Comparison of ENCODE assay signal across 25 cellular contexts in the genomic region with DNA sequence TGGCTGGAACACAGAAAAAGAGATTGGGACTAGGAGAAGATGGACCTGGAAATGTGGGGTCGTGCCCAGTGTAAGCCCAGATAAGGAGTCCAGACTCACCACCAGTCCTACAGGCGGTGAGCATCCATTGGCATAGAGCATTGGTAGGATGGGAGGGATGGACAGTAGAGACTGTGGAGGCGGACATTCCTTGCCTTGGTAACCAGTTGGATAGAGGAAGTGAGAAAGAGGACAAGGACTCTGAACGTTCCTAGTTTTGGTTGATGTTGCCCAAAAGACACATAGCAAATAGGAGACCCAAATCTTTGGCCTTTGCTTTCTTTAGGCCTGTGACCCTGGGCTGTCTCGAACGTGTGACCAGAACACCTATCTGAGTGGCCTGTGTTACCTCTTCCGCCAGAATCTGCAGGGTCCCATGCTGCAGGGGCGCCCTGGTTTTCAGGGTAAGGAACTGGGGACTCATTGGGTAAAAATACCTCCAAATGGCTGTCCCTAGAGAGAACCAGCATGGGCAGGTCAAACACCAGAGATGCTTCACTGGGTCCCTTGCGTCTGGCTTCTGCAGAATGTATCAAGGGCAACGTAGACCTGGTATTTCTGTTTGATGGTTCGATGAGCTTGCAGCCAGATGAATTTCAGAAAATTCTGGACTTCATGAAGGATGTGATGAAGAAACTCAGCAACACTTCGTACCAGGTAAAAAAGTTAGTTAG. TPM values are rescaled to one million over a fixed set of nuclear protein-coding genes. Genes with fewer than 3 reads are reported as not detected.
DNase-seq lines count a peak whose midpoint lies in the region; ATAC-seq and TF ChIP-seq lines count a peak whose summit lies in the region.
"Had no signal": no experiment of that assay in that cellular context is flagged by ENCODE, and none has a peak within 500 bp of the region (broad histone marks: within the 10 kb centered on the region; RNA-seq: fewer than 3 reads in every experiment).

No MANE protein-coding gene starts in this region.

- no peaks in the 10 kb centered on the region for H3K27me3 Mint-ChIP-seq in activated CD4-positive, alpha-beta T cell treated with anti-CD3 and anti-CD28 coated beads for 36 hours
- peaks cover 0 to 1% of the 10 kb centered on the region in 2 donors for H3K27me3 Mint-ChIP-seq in CD8-positive, alpha-beta memory T cell
- H3K27me3 Mint-ChIP-seq in activated B cell treated with CpG ODN at 0.5 μM for 24 hours (no peaks in the 10 kb centered on the region), natural killer cell (ENCODE audit: low read depth in 2 of 2) (no peaks in the 10 kb centered on the region)
- H3K27me3 Mint-ChIP-seq: progenitor cell of endocrine pancreas had no signal

- no peaks in the 10 kb centered on the region for H3K9me3 Mint-ChIP-seq in activated CD4-positive, alpha-beta T cell treated with anti-CD3 and anti-CD28 coated beads for 36 hours (ENCODE audit: low read depth)
- H3K9me3 Mint-ChIP-seq in CD8-positive, alpha-beta memory T cell = no peaks in the 10 kb centered on the region
- no peaks in the 10 kb centered on the region for H3K9me3 Mint-ChIP-seq in activated B cell treated with CpG ODN at 0.5 μM for 24 hours
- H3K9me3 Mint-ChIP-seq in natural killer cell = no peaks in the 10 kb centered on the region
- H3K9me3 Mint-ChIP-seq: GM23338, nephron progenitor cell, WTC11 had no signal

- CTCF ChIA-PET in activated CD4-positive, alpha-beta T cell treated with anti-CD3 and anti-CD28 coated beads for 36 hours (lab: Charles Lee) = interaction anchor here (1.5 kb wide), 1 partner anchor 29 kb away, joined by 7 read pairs; no protein-coding TSS in a partner anchor
- CTCF ChIA-PET in CD8-positive, alpha-beta memory T cell (lab: Charles Lee) = interaction anchor here (1.3 to 3.4 kb wide), 2 partner anchors 29 to 49 kb away, joined by 5 to 27 read pairs; a partner anchor contains a TSS
- CTCF ChIA-PET in activated B cell treated with CpG ODN at 0.5 μM for 24 hours (lab: Charles Lee) = interaction anchor here (0.7 to 2.5 kb wide), 2 partner anchors 29 to 766 kb away, joined by 3 to 8 read pairs; no protein-coding TSS in a partner anchor

- no peak for DNase-seq in activated CD4-positive, alpha-beta T cell treated with anti-CD3 and anti-CD28 coated beads for 36 hours
- no peak for DNase-seq in activated CD4-positive, alpha-beta T cell treated with anti-CD3 and anti-CD28 coated beads for 1 hour
- no peak for DNase-seq in CD8-positive, alpha-beta memory T cell
- DNase-seq in activated B cell treated with CpG ODN at 0.5 μM for 24 hours (no peak), natural killer cell (no peak), psoas muscle (no peak), kidney tubule cell (ENCODE audit: low spot score) (no peak), cerebellar cortex (ENCODE audit: low spot score) (no peak)
- DNase-seq: C1 segment of cervical spinal cord; DMS79 treated with DMSO at 0.1 percent for 48 hours; foreskin fibroblast; hypothalamus; kidney glomerular epithelial cell; mesenchymal stem cell; MG63; NCI-H187; NCI-H510A; nephron progenitor cell; small intestine; stimulated activated CD4-positive, alpha-beta T cell treated with anti-CD3 and anti-CD28 coated beads, Interleukin-4, amount 100 ng/mL, for 24 hours had no signal

- WGBS in psoas muscle, 3 donors = 86 to 89% (median 87%) methylated on average over 12 of the region's 12 CpGs

- intact Hi-C loops in activated CD4-positive, alpha-beta T cell treated with anti-CD3 and anti-CD28 coated beads for 36 hours (cut with DNase I, micrococcal nuclease) = no loop called here
- intact Hi-C loops in activated B cell treated with CpG ODN at 0.5 μM for 24 hours (cut with micrococcal nuclease) = no loop called here
- intact Hi-C loops in natural killer cell (cut with micrococcal nuclease) = no loop called here
- intact Hi-C loops in psoas muscle (cut with DNase I) = no loop called here

- POLR2A ChIA-PET in activated CD4-positive, alpha-beta T cell treated with anti-CD3 and anti-CD28 coated beads for 36 hours (lab: Charles Lee) = no interaction called here
- POLR2A ChIA-PET in CD8-positive, alpha-beta memory T cell (lab: Charles Lee) = interaction anchor here (0.7 to 1.2 kb wide), 5 partner anchors 10 to 774 kb away, joined by 3 to 16 read pairs (median 7); no protein-coding TSS in a partner anchor
- POLR2A ChIA-PET in activated B cell treated with CpG ODN at 0.5 μM for 24 hours (lab: Charles Lee) = interaction anchor here (0.6 to 2.6 kb wide), 13 partner anchors 9 to 180 kb away, joined by 3 to 12 read pairs (median 4); a partner anchor contains a TSS

- no peak overlapping the region for H3K27ac ChIP-seq in CD8-positive, alpha-beta memory T cell (ENCODE audit: low read depth, low read length)
- H3K27ac ChIP-seq in psoas muscle = no peak overlapping the region
- H3K27ac ChIP-seq: suprapubic skin had no signal

- peaks cover 57% of the 10 kb centered on the region for H3K36me3 ChIP-seq in CD8-positive, alpha-beta memory T cell (ENCODE audit: insufficient read depth, low read length)
- H3K36me3 ChIP-seq in psoas muscle (ENCODE audit: insufficient read depth in 1 of 2, low read depth in 1 of 2) = no peaks in the 10 kb centered on the region
- H3K36me3 ChIP-seq: MG63, suprapubic skin had no signal

- no peaks in the 10 kb centered on the region for H3K9me3 ChIP-seq in CD8-positive, alpha-beta memory T cell (ENCODE audit: low read length)
- no peaks in the 10 kb centered on the region for H3K9me3 ChIP-seq in psoas muscle
- H3K9me3 ChIP-seq: MG63, suprapubic skin had no signal

- H3K4me3 ChIP-seq in CD8-positive, alpha-beta memory T cell (ENCODE audit: low read length) = no peak overlapping the region
- no peak overlapping the region for H3K4me3 ChIP-seq in psoas muscle
- H3K4me3 ChIP-seq: GM23338, MG63, suprapubic skin had no signal

- H3K4me3 Mint-ChIP-seq in activated CD4-positive, alpha-beta T cell treated with anti-CD3 and anti-CD28 coated beads for 36 hours = no peak overlapping the region
- H3K4me3 Mint-ChIP-seq in CD8-positive, alpha-beta memory T cell = peak overlapping the region in 5 of 7 donors; percentile 2 to 50 (median 32)
- H3K4me3 Mint-ChIP-seq in activated B cell treated with CpG ODN at 0.5 μM for 24 hours = peak overlapping the region; percentile 12
- H3K4me3 Mint-ChIP-seq in natural killer cell = peak overlapping the region; percentile 17
- H3K4me3 Mint-ChIP-seq: brain, GM23338, nephron progenitor cell, WTC11 had no signal

- ATAC-seq in activated CD4-positive, alpha-beta T cell treated with anti-CD3 and anti-CD28 coated beads for 36 hours = no peak
- ATAC-seq in activated B cell treated with CpG ODN at 0.5 μM for 24 hours (ENCODE audit: low read depth) (peak; percentile 61), natural killer cell (no peak), psoas muscle (no peak)
- ATAC-seq: GM23338, WTC11 had no signal

- TF ChIP-seq CTCF in activated B cell treated with CpG ODN at 0.5 μM for 24 hours (IDR thresholded peaks at IDR 0.05) (no peak), natural killer cell (IDR thresholded peaks at IDR 0.05) (no peak), psoas muscle (IDR thresholded peaks at IDR 0.05) (no peak)

- peaks cover 77% of the 10 kb centered on the region for H3K36me3 Mint-ChIP-seq in activated CD4-positive, alpha-beta T cell treated with anti-CD3 and anti-CD28 coated beads for 36 hours (ENCODE audit: low read depth)
- H3K36me3 Mint-ChIP-seq in CD8-positive, alpha-beta memory T cell = peaks cover 6 to 91% (median 25%) of the 10 kb centered on the region in 3 donors
- peaks cover 67% of the 10 kb centered on the region for H3K36me3 Mint-ChIP-seq in activated B cell treated with CpG ODN at 0.5 μM for 24 hours (ENCODE audit: low read depth)
- H3K36me3 Mint-ChIP-seq in natural killer cell = peaks cover 21% of the 10 kb centered on the region
- H3K36me3 Mint-ChIP-seq: brain, WTC11 had no signal

- peaks cover 55% of the 10 kb centered on the region for H3K4me1 Mint-ChIP-seq in activated CD4-positive, alpha-beta T cell treated with anti-CD3 and anti-CD28 coated beads for 36 hours
- peaks cover 55 to 82% (median 77%) of the 10 kb centered on the region in 3 donors for H3K4me1 Mint-ChIP-seq in CD8-positive, alpha-beta memory T cell
- H3K4me1 Mint-ChIP-seq in activated B cell treated with CpG ODN at 0.5 μM for 24 hours (peaks cover 39% of the 10 kb centered on the region), natural killer cell (peaks cover 44 to 72% of the 10 kb centered on the region in 2 donors)
- H3K4me1 Mint-ChIP-seq: brain, GM23338, nephron progenitor cell, WTC11 had no signal

- H3K27me3 ChIP-seq in CD8-positive, alpha-beta memory T cell (ENCODE audit: insufficient read depth, low read length, poor library complexity, severe bottlenecking) = no peaks in the 10 kb centered on the region
- peaks cover 0 to 8% (median 5%) of the 10 kb centered on the region in 3 donors for H3K27me3 ChIP-seq in psoas muscle (ENCODE audit: insufficient read depth in 3 of 3, low read length in 2 of 3)
- H3K27me3 ChIP-seq: MG63 had no signal

- peak overlapping the region; percentile 78 for H3K27ac Mint-ChIP-seq in activated CD4-positive, alpha-beta T cell treated with anti-CD3 and anti-CD28 coated beads for 36 hours
- H3K27ac Mint-ChIP-seq in CD8-positive, alpha-beta memory T cell = peak overlapping the region; percentile 47 to 89 (median 84)
- H3K27ac Mint-ChIP-seq in activated B cell treated with CpG ODN at 0.5 μM for 24 hours (peak overlapping the region; percentile 50), natural killer cell (peak overlapping the region; percentile 89 to 95)
- H3K27ac Mint-ChIP-seq: brain, GM23338, nephron progenitor cell, progenitor cell of endocrine pancreas, WTC11 had no signal

- H3K4me1 ChIP-seq in CD8-positive, alpha-beta memory T cell (ENCODE audit: insufficient read depth, low read length) = peaks cover 69% of the 10 kb centered on the region
- H3K4me1 ChIP-seq in psoas muscle = no peaks in the 10 kb centered on the region
- H3K4me1 ChIP-seq: suprapubic skin had no signal

RNA-seq across cellular contexts. Expression of a gene that starts 6.4 kb away (rescaled TPM):
- 100 to 1,000 TPM; 210 to 222 TPM for total RNA-seq in activated CD4-positive, alpha-beta T cell treated with anti-CD3 and anti-CD28 coated beads for 36 hours
- 100 to 1,000 TPM; 333 to 363 TPM for total RNA-seq in CD8-positive, alpha-beta memory T cell
- 256 TPM for polyA plus RNA-seq in CD8-positive, alpha-beta memory T cell
- total RNA-seq in activated B cell treated with CpG ODN at 0.5 μM for 24 hours (216 and 240 TPM in 2 replicates), natural killer cell (1,000 to 10,000 TPM; 1,131 to 1,260 (median 1,176) TPM), psoas muscle (1 to 10 TPM; 1.1 to 3.0 (median 2.3) TPM)
- polyA plus RNA-seq in psoas muscle = under 1 TPM; 0.21 to 0.29 (median 0.27) TPM

RNA-seq across cellular contexts. Expression of a gene that starts 33.2 kb away (rescaled TPM):
- 10 to 100 TPM; 37.8 to 56.0 TPM for total RNA-seq in activated CD4-positive, alpha-beta T cell treated with anti-CD3 and anti-CD28 coated beads for 36 hours
- total RNA-seq in CD8-positive, alpha-beta memory T cell = 10 to 100 TPM; 68.2 to 71.0 TPM
- polyA plus RNA-seq in CD8-positive, alpha-beta memory T cell = 59.0 TPM
- total RNA-seq in activated B cell treated with CpG ODN at 0.5 μM for 24 hours (79.1 and 80.0 TPM in 2 replicates), natural killer cell (10 to 100 TPM; 25.5 to 37.6 (median 35.0) TPM), psoas muscle (10 to 100 TPM; 25.4 to 61.4 (median 46.9) TPM)
- polyA plus RNA-seq in psoas muscle = 10 to 100 TPM; 39.0 to 96.7 (median 63.8) TPM

RNA-seq across cellular contexts. Expression of a gene that starts 47.4 kb away (rescaled TPM):
- total RNA-seq in activated CD4-positive, alpha-beta T cell treated with anti-CD3 and anti-CD28 coated beads for 36 hours = 10 to 100 TPM in 1 of 2 experiments, 1 to 10 TPM in 1; 8.9 to 11.1 TPM
- 10 to 100 TPM; 13.5 to 15.1 TPM for total RNA-seq in CD8-positive, alpha-beta memory T cell
- 2.5 TPM for polyA plus RNA-seq in CD8-positive, alpha-beta memory T cell
- total RNA-seq in activated B cell treated with CpG ODN at 0.5 μM for 24 hours = 29.2 and 30.7 TPM in 2 replicates
- 1 to 10 TPM; 3.3 to 7.2 (median 5.6) TPM for total RNA-seq in natural killer cell
- total RNA-seq in psoas muscle = 10 to 100 TPM; 54.5 to 67.2 (median 60.2) TPM
- polyA plus RNA-seq in psoas muscle = 100 to 1,000 TPM in 1 of 3 donors, 10 to 100 TPM in 2; 49.0 to 125 (median 91.2) TPM

RNA-seq across cellular contexts. Expression of a gene that starts 49.1 kb away (rescaled TPM):
- total RNA-seq in activated CD4-positive, alpha-beta T cell treated with anti-CD3 and anti-CD28 coated beads for 36 hours = 100 to 1,000 TPM in 1 of 2 experiments, 10 to 100 TPM in 1; 89.3 to 102 TPM
- 100 to 1,000 TPM; 174 to 175 TPM for total RNA-seq in CD8-positive, alpha-beta memory T cell
- polyA plus RNA-seq in CD8-positive, alpha-beta memory T cell = 73.7 TPM
- 66.7 and 81.5 TPM in 2 replicates for total RNA-seq in activated B cell treated with CpG ODN at 0.5 μM for 24 hours
- 10 to 100 TPM; 11.2 to 16.9 (median 15.2) TPM for total RNA-seq in natural killer cell
- total RNA-seq in psoas muscle = 10 to 100 TPM; 23.3 to 54.4 (median 33.9) TPM
- polyA plus RNA-seq in psoas muscle = 10 to 100 TPM; 42.2 to 84.2 (median 52.7) TPM

RNA-seq across cellular contexts. Expression of a gene that starts 55.7 kb away (rescaled TPM):
- total RNA-seq in activated CD4-positive, alpha-beta T cell treated with anti-CD3 and anti-CD28 coated beads for 36 hours = 1 to 10 TPM; 6.3 to 8.0 TPM
- 10 to 100 TPM; 13.5 to 17.0 TPM for total RNA-seq in CD8-positive, alpha-beta memory T cell
- polyA plus RNA-seq in CD8-positive, alpha-beta memory T cell = 8.4 TPM
- total RNA-seq in activated B cell treated with CpG ODN at 0.5 μM for 24 hours (16.3 and 21.6 TPM in 2 replicates), natural killer cell (1 to 10 TPM; 5.0 to 8.6 (median 6.3) TPM), psoas muscle (10 to 100 TPM in 1 of 4 donors, 1 to 10 TPM in 3; 6.4 to 16.4 (median 8.9) TPM)
- polyA plus RNA-seq in psoas muscle = 10 to 100 TPM in 1 of 3 donors, 1 to 10 TPM in 2; 6.8 to 16.3 (median 7.9) TPM

Comparison
In these comparisons a context has a peak if more than half of its experiments do, and no peak if none do; other contexts are left out.
1. RNA of a gene that starts 6.4 kb away (total RNA-seq): 1,131 to 1,260 TPM in natural killer cell, 333 to 363 TPM in CD8-positive, alpha-beta memory T cell, 216 to 240 TPM in activated B cell treated with CpG ODN at 0.5 μM for 24 hours and 210 to 222 TPM in activated CD4-positive, alpha-beta T cell treated with anti-CD3 and anti-CD28 coated beads for 36 hours; 1.1 to 3.0 TPM in psoas muscle; every median in the first group is over 10 times any median in the second.
2. Peak in every context shown above with its lines, with median percentiles within 50 percentile points of each other: H3K27ac Mint-ChIP-seq.